Comparison of ENCODE assay signal across 8 cellular contexts in the genomic region with DNA sequence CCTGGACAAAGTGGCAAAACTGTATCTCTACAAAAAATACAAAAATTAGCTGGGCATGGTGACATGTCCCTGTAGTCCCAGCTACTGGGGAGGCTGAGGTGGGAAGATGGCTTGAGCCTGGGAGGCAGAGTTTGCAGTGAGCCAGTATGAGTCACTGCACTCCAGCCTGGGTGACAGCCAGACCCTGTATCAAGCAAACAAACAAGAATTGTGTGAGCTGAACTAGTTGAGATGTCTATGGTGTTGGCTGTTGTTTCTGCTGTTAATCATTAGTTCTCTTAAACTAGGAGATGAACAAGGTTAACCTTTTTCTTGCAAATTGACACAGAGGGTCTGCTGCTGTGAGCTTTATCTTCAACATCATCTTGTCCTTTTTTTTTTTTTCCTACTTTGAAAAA. TPM values are rescaled to one million over a fixed set of nuclear protein-coding genes. Genes with fewer than 3 reads are reported as not detected.
A peak's percentile ranks its signal among the peaks of the same experiment; 100 is the strongest.
DNase-seq lines count a peak whose midpoint lies in the region; ATAC-seq and TF ChIP-seq lines count a peak whose summit lies in the region.

No MANE protein-coding gene starts in this region.

- no peaks in the 10 kb centered on the region for H3K9me2 ChIP-seq in GM23248 (ENCODE audit: insufficient read depth)

- DNase-seq in A172 (ENCODE audit: low spot score) = peak; percentile 65
- DNase-seq in GM23248 = peak; percentile 78
- DNase-seq in activated CD4-positive, alpha-beta T cell treated with anti-CD3 and anti-CD28 coated beads for 48 hours = peak; percentile 29
- peak in 1 of 2 donors; percentile 53 for DNase-seq in heart right ventricle
- DNase-seq in NCI-H1048 (lab: John Stamatoyannopoulos, UW) = no peak
- no peak for DNase-seq in GM10266 (ENCODE audit: extremely low spot score)
- no peak for DNase-seq in NCI-H524 treated with DMSO at 0.1 percent for 48 hours (lab: John Stamatoyannopoulos, UW)

- H3K4me1 ChIP-seq in GM23248 (ENCODE audit: insufficient read depth) (peaks cover 4% of the 10 kb centered on the region), heart right ventricle (peaks cover 2 to 69% (median 24%) of the 10 kb centered on the region in 9 donors)

- H3K79me2 ChIP-seq in GM23248 (ENCODE audit: insufficient read depth) = peaks cover 16% of the 10 kb centered on the region

- H3K9me3 ChIP-seq in GM23248 (ENCODE audit: low read depth) (no peaks in the 10 kb centered on the region), heart right ventricle (peaks cover 0 to 9% (median 0%) of the 10 kb centered on the region in 11 donors)

- no peak overlapping the region for H3K9ac ChIP-seq in GM23248

- H2AFZ ChIP-seq in GM23248 = no peak overlapping the region

- H3K27me3 ChIP-seq in GM23248 (replicated peaks; ENCODE audit: insufficient read depth) (no peaks in the 10 kb centered on the region), heart right ventricle (no peaks in the 10 kb centered on the region)

- H3K36me3 ChIP-seq in GM23248 (ENCODE audit: low read depth) = no peaks in the 10 kb centered on the region
- H3K36me3 ChIP-seq in heart right ventricle = peaks cover 0 to 19% (median 0%) of the 10 kb centered on the region in 9 donors

- H4K20me1 ChIP-seq in GM23248 (ENCODE audit: insufficient read depth) = no peaks in the 10 kb centered on the region

- H3F3A ChIP-seq in GM23248 (ENCODE audit: insufficient read depth) = no peaks in the 10 kb centered on the region

- in situ Hi-C loops in GM23248 (cut with MboI) = no loop called here

- TF ChIP-seq CTCF in heart right ventricle (IDR thresholded peaks at IDR 0.05) (no peak), GM10266 (IDR thresholded peaks at IDR 0.05; ENCODE audit: control insufficient read depth, insufficient read depth, low read depth, missing control alignments) (no peak)

- ATAC-seq in heart right ventricle (peak in 7 of 8 donors; percentile 35 to 91 (median 58)), GM18868 (IDR thresholded peaks at IDR 0.05; ENCODE audit: unreplicated experiment) (no peak)

- intact Hi-C loops in heart right ventricle (cut with DNase I) = loop anchor here in 1 of 10 donors (5.0 kb wide), 1 partner anchor 38 kb away; no protein-coding TSS in a partner anchor

- H3K4me3 ChIP-seq in GM23248 = no peak overlapping the region
- no peak overlapping the region for H3K4me3 ChIP-seq in heart right ventricle

- H3K27ac ChIP-seq in GM23248 (no peak overlapping the region), heart right ventricle (no peak overlapping the region)

- H3K4me2 ChIP-seq in GM23248 (ENCODE audit: unreplicated experiment) = no peak overlapping the region

RNA-seq across cellular contexts. Expression of gene RASSF3, which starts 23.6 kb away (rescaled TPM):
- 21.4 and 23.0 TPM in 2 replicates for total RNA-seq in A172 (2014; rRNA removed; shearing (Covaris generic))
- 4.9 and 12.0 TPM in 2 replicates for total RNA-seq in GM23248 (2014; rRNA removed; shearing (Covaris generic))
- 1.5 and 1.9 TPM in 2 replicates for polyA plus RNA-seq in GM23248 (2016; fragmentation: Nextera tagmentation; extraction: Ambion mirVana)
- total RNA-seq in heart right ventricle = 100 to 1,000 TPM in 3 of 10 donors, 10 to 100 TPM in 7; 55.1 to 159 (median 89.3) TPM
- 10 to 100 TPM; 21.6 to 35.8 TPM for polyA plus RNA-seq in heart right ventricle

Comparison
In these comparisons a context has a peak if more than half of its experiments do, and no peak if none do; other contexts are left out.
1. DNase-seq: peak in A172 (single experiment), GM23248 (single experiment) and activated CD4-positive, alpha-beta T cell treated with anti-CD3 and anti-CD28 coated beads for 48 hours (single experiment); none in NCI-H1048 (single experiment), GM10266 (single experiment) and NCI-H524 treated with DMSO at 0.1 percent for 48 hours (single experiment).